Comparison of ENCODE assay signal across 9 cellular contexts in the genomic region with DNA sequence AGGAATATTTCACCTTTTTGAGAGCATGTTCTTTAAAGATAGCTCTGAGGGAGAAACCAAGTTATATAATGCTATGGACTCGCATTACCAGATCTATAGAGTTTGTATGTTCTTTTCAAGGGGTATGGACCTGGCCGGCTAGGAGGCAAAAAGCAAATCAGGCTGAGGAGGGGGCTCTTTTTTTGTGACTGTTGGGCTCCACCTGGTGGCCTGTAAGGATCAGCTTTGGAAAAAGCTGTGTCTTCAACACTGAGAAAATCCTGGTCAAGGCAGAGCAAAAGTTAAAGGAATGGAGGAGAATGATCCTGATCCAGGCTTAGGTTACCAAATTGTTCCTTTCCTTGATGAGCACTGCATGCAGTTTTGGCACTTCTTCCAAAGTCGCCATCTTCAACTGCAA.
DNase-seq lines count a peak whose midpoint lies in the region; ATAC-seq and TF ChIP-seq lines count a peak whose summit lies in the region.
"Had no signal": no experiment of that assay in that cellular context is flagged by ENCODE, and none has a peak within 500 bp of the region (broad histone marks: within the 10 kb centered on the region; RNA-seq: fewer than 3 reads in every experiment).

No MANE protein-coding gene starts in this region.

- peak in 1 of 10 experiments; percentile 2 for DNase-seq in CD4-positive, alpha-beta T cell
- DNase-seq in H7 (peak; percentile 50), RPMI7951 (ENCODE audit: low read depth) (peak; percentile 39), dorsolateral prefrontal cortex (peak in 5 of 10 donors; percentile 14 to 59 (median 39)), myocyte (ENCODE audit: low read depth) (peak; percentile 43)
- DNase-seq in stimulated activated effector memory CD8-positive, alpha-beta T cell treated with anti-CD3 and anti-CD28 coated beads, Interleukin-12 subunit alpha, Interleukin-12 subunit beta, amount 100 ng/mL, for 72 hours (ENCODE audit: low spot score in 2 of 2) = no peak

- POLR2A ChIA-PET in CD4-positive, alpha-beta T cell (lab: Charles Lee) = no interaction called here

- no peaks in the 10 kb centered on the region for H3K9me3 Mint-ChIP-seq in CD4-positive, alpha-beta T cell
- H3K9me3 Mint-ChIP-seq in stimulated activated effector memory CD8-positive, alpha-beta T cell treated with anti-CD3 and anti-CD28 coated beads, Interleukin-12 subunit alpha, Interleukin-12 subunit beta, amount 100 ng/mL, for 72 hours = no peaks in the 10 kb centered on the region
- H3K9me3 Mint-ChIP-seq: IgD-negative memory B cell had no signal

- CTCF ChIA-PET in CD4-positive, alpha-beta T cell (lab: Charles Lee) = interaction anchor here (1.0 kb wide), 1 partner anchor 236 kb away, joined by 5 read pairs; no protein-coding TSS in a partner anchor

- H3K27me3 ChIP-seq in CD4-positive, alpha-beta T cell (ENCODE audit: control insufficient read depth, insufficient read depth, low read length) = no peaks in the 10 kb centered on the region
- H3K27me3 ChIP-seq in H7 (ENCODE audit: control insufficient read depth, insufficient read depth, low read length) (no peaks in the 10 kb centered on the region), dorsolateral prefrontal cortex (no peaks in the 10 kb centered on the region)

- no peak for ATAC-seq in CD4-positive, alpha-beta T cell (ENCODE audit: poor library complexity)
- ATAC-seq in GM18873 (IDR thresholded peaks at IDR 0.05; ENCODE audit: low FRiP score, unreplicated experiment) (no peak), GM18511 (IDR thresholded peaks at IDR 0.05; ENCODE audit: unreplicated experiment) (no peak)
- no peak for ATAC-seq in stimulated activated effector memory CD8-positive, alpha-beta T cell treated with anti-CD3 and anti-CD28 coated beads, Interleukin-12 subunit alpha, Interleukin-12 subunit beta, amount 100 ng/mL, for 72 hours

- no peaks in the 10 kb centered on the region for H3K9me3 ChIP-seq in CD4-positive, alpha-beta T cell (ENCODE audit: control insufficient read depth, low read length)

- H3K36me3 ChIP-seq in H7 (replicated peaks; ENCODE audit: control insufficient read depth, insufficient read depth, low read length) = no peaks in the 10 kb centered on the region

- no peak overlapping the region for H3K4me3 ChIP-seq in H7 (ENCODE audit: insufficient read depth, low read depth, low read length)
- H3K4me3 ChIP-seq in dorsolateral prefrontal cortex = no peak overlapping the region

- peak overlapping the region; percentile 15 for H3K27ac Mint-ChIP-seq in CD4-positive, alpha-beta T cell
- no peak overlapping the region for H3K27ac Mint-ChIP-seq in stimulated activated effector memory CD8-positive, alpha-beta T cell treated with anti-CD3 and anti-CD28 coated beads, Interleukin-12 subunit alpha, Interleukin-12 subunit beta, amount 100 ng/mL, for 72 hours
- H3K27ac Mint-ChIP-seq: IgD-negative memory B cell had no signal

- no peaks in the 10 kb centered on the region for H3K27me3 Mint-ChIP-seq in CD4-positive, alpha-beta T cell
- H3K27me3 Mint-ChIP-seq: IgD-negative memory B cell had no signal

- intact Hi-C loops in CD4-positive, alpha-beta T cell (cut with DNase I, micrococcal nuclease) = loop anchor here in 1 of 2 experiments (5.0 kb wide), 2 partner anchors 185 to 235 kb away; no protein-coding TSS in a partner anchor
- intact Hi-C loops in dorsolateral prefrontal cortex (cut with DNase I) = loop anchor here (1.0 to 10.0 kb wide), 5 partner anchors 183 to 235 kb away; partner anchors contain the start of gene NPPC (in 1 of the 2)

- peak; percentile 58 for TF ChIP-seq CTCF in CD4-positive, alpha-beta T cell (IDR thresholded peaks at IDR 0.05)
- peak in 55 of 56 donors; percentile 53 to 92 (median 74) for TF ChIP-seq CTCF in dorsolateral prefrontal cortex (IDR thresholded peaks at IDR 0.05 in 54 of 56, conservative IDR thresholded peaks at IDR 0.05 in 2 of 56; ENCODE audit: low read depth in 1 of 56, partially characterized antibody in 56 of 56)

- H3K4me1 Mint-ChIP-seq in CD4-positive, alpha-beta T cell (ENCODE audit: low read depth) = peaks cover 39% of the 10 kb centered on the region
- no peaks in the 10 kb centered on the region for H3K4me1 Mint-ChIP-seq in stimulated activated effector memory CD8-positive, alpha-beta T cell treated with anti-CD3 and anti-CD28 coated beads, Interleukin-12 subunit alpha, Interleukin-12 subunit beta, amount 100 ng/mL, for 72 hours

- no peak overlapping the region for H3K27ac ChIP-seq in CD4-positive, alpha-beta T cell (ENCODE audit: low read depth, low read length)
- H3K27ac ChIP-seq in dorsolateral prefrontal cortex = no peak overlapping the region

- H3K4me3 Mint-ChIP-seq in CD4-positive, alpha-beta T cell = no peak overlapping the region
- no peak overlapping the region for H3K4me3 Mint-ChIP-seq in stimulated activated effector memory CD8-positive, alpha-beta T cell treated with anti-CD3 and anti-CD28 coated beads, Interleukin-12 subunit alpha, Interleukin-12 subunit beta, amount 100 ng/mL, for 72 hours
- H3K4me3 Mint-ChIP-seq: IgD-negative memory B cell had no signal

- peaks cover 25% of the 10 kb centered on the region for H3K36me3 Mint-ChIP-seq in CD4-positive, alpha-beta T cell (ENCODE audit: low read depth)
- no peaks in the 10 kb centered on the region for H3K36me3 Mint-ChIP-seq in stimulated activated effector memory CD8-positive, alpha-beta T cell treated with anti-CD3 and anti-CD28 coated beads, Interleukin-12 subunit alpha, Interleukin-12 subunit beta, amount 100 ng/mL, for 72 hours

Comparison
In these comparisons a context has a peak if more than half of its experiments do, and no peak if none do; other contexts are left out.
1. DNase-seq: peak in H7 (single experiment), RPMI7951 (single experiment) and myocyte (single experiment); none in stimulated activated effector memory CD8-positive, alpha-beta T cell treated with anti-CD3 and anti-CD28 coated beads, Interleukin-12 subunit alpha, Interleukin-12 subunit beta, amount 100 ng/mL, for 72 hours (0 of 2).